In genomic region chr4:121789960-121790829, GRCh38 we compare ENCODE assay signal across 15 cellular contexts. TPM values are rescaled to one million over a fixed set of nuclear protein-coding genes. Genes with fewer than 3 reads are reported as not detected.
DNase-seq lines count a peak whose midpoint lies in the region; ATAC-seq and TF ChIP-seq lines count a peak whose summit lies in the region.
"Had no signal": no experiment of that assay in that cellular context is flagged by ENCODE, and none has a peak within 500 bp of the region (broad histone marks: within the 10 kb centered on the region; RNA-seq: fewer than 3 reads in every experiment).

No MANE protein-coding gene starts in this region.

- peaks cover 30% of the 10 kb centered on the region for H3K27me3 Mint-ChIP-seq in activated CD8-positive, alpha-beta T cell treated with anti-CD3 and anti-CD28 coated beads for 36 hours

- no peak overlapping the region for H2BK5ac ChIP-seq in mesenchymal stem cell (ENCODE audit: low read depth, low read length, poor library complexity, severe bottlenecking)

- H2AK5ac ChIP-seq in mesenchymal stem cell (ENCODE audit: low read length, severe bottlenecking): no peak overlapping the region

- CTCF ChIA-PET in PC-9 (lab: Charles Lee): no interaction called here
- CTCF ChIA-PET in activated CD8-positive, alpha-beta T cell treated with anti-CD3 and anti-CD28 coated beads for 36 hours (lab: Charles Lee): no interaction called here

- WGBS in mesenchymal stem cell: 84% methylated on average over 2 of the region's 3 CpGs

- H3K4me2 ChIP-seq in PC-9: peak overlapping the region; percentile 8; the same call in 1 of the 2 replicates
- H3K4me2 ChIP-seq in mesenchymal stem cell (ENCODE audit: low read length, poor library complexity, severe bottlenecking): no peak overlapping the region

- peak overlapping the region; percentile 32 for H3K9ac ChIP-seq in mesenchymal stem cell (ENCODE audit: low read length)

- H3K14ac ChIP-seq in mesenchymal stem cell (ENCODE audit: low read length in 2 of 2): no peak overlapping the region

- TF ChIP-seq CTCF in PC-9 (conservative IDR thresholded peaks at IDR 0.05): no peak
- no peak for TF ChIP-seq CTCF in activated CD8-positive, alpha-beta T cell treated with anti-CD3 and anti-CD28 coated beads for 36 hours (IDR thresholded peaks at IDR 0.05)
- TF ChIP-seq CTCF in GM20000 (IDR thresholded peaks at IDR 0.05; ENCODE audit: extremely low read depth, missing control alignments): no peak

- H3K79me1 ChIP-seq in mesenchymal stem cell (replicated peaks; ENCODE audit: low read length, poor library complexity, severe bottlenecking): no peaks in the 10 kb centered on the region

- H3K27ac ChIP-seq in PC-9: no peak overlapping the region
- H3K27ac ChIP-seq in mesenchymal stem cell (ENCODE audit: low read length, poor library complexity, severe bottlenecking): no peak overlapping the region
- H3K27ac ChIP-seq: C4-2B had no signal

- no peaks in the 10 kb centered on the region for H4K20me1 ChIP-seq in PC-9 (ENCODE audit: insufficient read depth)

- no peak overlapping the region for H4K91ac ChIP-seq in mesenchymal stem cell (ENCODE audit: low read length)

- H3K36me3 Mint-ChIP-seq in activated CD8-positive, alpha-beta T cell treated with anti-CD3 and anti-CD28 coated beads for 36 hours (ENCODE audit: low read depth): no peaks in the 10 kb centered on the region

- no peaks in the 10 kb centered on the region for H3K36me3 ChIP-seq in PC-9 (ENCODE audit: low read depth)
- H3K36me3 ChIP-seq in mesenchymal stem cell (ENCODE audit: control insufficient read depth in 1 of 2, insufficient read depth in 2 of 2, low read depth in 1 of 2, low read length in 2 of 2): no peaks in the 10 kb centered on the region

- H3K79me2 ChIP-seq in PC-9 (ENCODE audit: low read depth): no peaks in the 10 kb centered on the region

- DNase-seq in COLO829 (ENCODE audit: low spot score) (peak; percentile 80), PC-9 (peak in 1 of 2 experiments; percentile 61), dedifferentiated amniotic fluid mesenchymal stem cell (ENCODE audit: extremely low spot score) (peak; percentile 75), mesenchymal stem cell (no peak), GM20000 (ENCODE audit: low spot score) (no peak), SIG-M5 (lab: John Stamatoyannopoulos, UW) (no peak), middle frontal gyrus (ENCODE audit: extremely low spot score, low spot score) (no peak)
- DNase-seq in activated CD8-positive, alpha-beta T cell treated with anti-CD3 and anti-CD28 coated beads for 36 hours: no peak
- DNase-seq: activated CD4-positive, alpha-beta T cell treated with anti-CD3 and anti-CD28 coated beads for 4 hours; stimulated activated CD4-positive, alpha-beta T cell treated with anti-CD3 and anti-CD28 coated beads, Interleukin-4, amount 100 ng/mL, for 4 hours; stimulated activated naive CD4-positive, alpha-beta T cell treated with Interleukin-2 at 50 U/mL for 16 hours had no signal

- no peak overlapping the region for H3K4me3 ChIP-seq in PC-9
- peak overlapping the region in 1 of 2 experiments; percentile 6 for H3K4me3 ChIP-seq in mesenchymal stem cell (ENCODE audit: insufficient read depth in 1 of 2, low read depth in 1 of 2, low read length in 2 of 2)

- H3K9me2 ChIP-seq in PC-9 (ENCODE audit: insufficient read depth): no peaks in the 10 kb centered on the region

- H3K4me3 Mint-ChIP-seq in activated CD8-positive, alpha-beta T cell treated with anti-CD3 and anti-CD28 coated beads for 36 hours: no peak overlapping the region
- H3K4me3 Mint-ChIP-seq: activated T-helper 17 cell treated with anti-CD3 and anti-CD28 coated beads, Interleukin-2, amount 50 U/mL, for 72 hours had no signal

- BruUV-seq in PC-9 (replicated peaks; lab: Mats Ljungman, UMichigan): no TSS peak

- H4K8ac ChIP-seq in mesenchymal stem cell (ENCODE audit: low read length): no peak overlapping the region

- H3F3A ChIP-seq in PC-9 (ENCODE audit: insufficient read depth, low read depth): no peaks in the 10 kb centered on the region

- H3K4ac ChIP-seq in mesenchymal stem cell (ENCODE audit: low read depth in 1 of 2, low read length in 2 of 2): no peak overlapping the region

- no peak overlapping the region for H2BK12ac ChIP-seq in mesenchymal stem cell (ENCODE audit: low read length in 2 of 2)

- peaks cover 6% of the 10 kb centered on the region for H3K4me1 Mint-ChIP-seq in activated CD8-positive, alpha-beta T cell treated with anti-CD3 and anti-CD28 coated beads for 36 hours (ENCODE audit: low read depth)
- H3K4me1 Mint-ChIP-seq: activated T-helper 17 cell treated with anti-CD3 and anti-CD28 coated beads, Interleukin-2, amount 50 U/mL, for 72 hours had no signal

- H3K23ac ChIP-seq in mesenchymal stem cell (ENCODE audit: low read length in 2 of 2): no peak overlapping the region

- H3K27me3 ChIP-seq in PC-9 (ENCODE audit: insufficient read depth, low read depth): no peaks in the 10 kb centered on the region
- no peaks in the 10 kb centered on the region for H3K27me3 ChIP-seq in mesenchymal stem cell (ENCODE audit: control insufficient read depth in 1 of 2, insufficient read depth in 1 of 2, low read length in 2 of 2)

- H3K18ac ChIP-seq in mesenchymal stem cell (ENCODE audit: low read depth in 1 of 2, low read length in 2 of 2): no peak overlapping the region

- intact Hi-C loops in PC-9 (cut with micrococcal nuclease; ENCODE audit: unreplicated experiment): no loop called here
- intact Hi-C loops in activated CD8-positive, alpha-beta T cell treated with anti-CD3 and anti-CD28 coated beads for 36 hours (cut with micrococcal nuclease): no loop called here

- no peak for ATAC-seq in activated CD8-positive, alpha-beta T cell treated with anti-CD3 and anti-CD28 coated beads for 36 hours
- ATAC-seq: activated T-helper 17 cell treated with anti-CD3 and anti-CD28 coated beads, Interleukin-2, amount 50 U/mL, for 72 hours; esophagus mucosa had no signal

- no peak overlapping the region for H2BK15ac ChIP-seq in mesenchymal stem cell (ENCODE audit: low read depth, poor library complexity, severe bottlenecking)

- H2AFZ ChIP-seq in PC-9 (no peak overlapping the region; the same call in 1 of the 2 replicates), mesenchymal stem cell (ENCODE audit: low read depth, low read length) (no peak overlapping the region)

- POLR2A ChIA-PET in PC-9 (lab: Charles Lee; ENCODE audit: unreplicated experiment): no interaction called here
- POLR2A ChIA-PET in activated CD8-positive, alpha-beta T cell treated with anti-CD3 and anti-CD28 coated beads for 36 hours (lab: Charles Lee): no interaction called here

- H3K4me1 ChIP-seq in PC-9 (replicated peaks; ENCODE audit: insufficient read depth) (peaks cover 16% of the 10 kb centered on the region), mesenchymal stem cell (ENCODE audit: control insufficient read depth, insufficient read depth, low read depth, low read length) (peaks cover 4% of the 10 kb centered on the region)

- H3K9me3 Mint-ChIP-seq in activated CD8-positive, alpha-beta T cell treated with anti-CD3 and anti-CD28 coated beads for 36 hours: no peaks in the 10 kb centered on the region
- H3K9me3 Mint-ChIP-seq: activated T-helper 17 cell treated with anti-CD3 and anti-CD28 coated beads, Interleukin-2, amount 50 U/mL, for 72 hours had no signal

- no peak overlapping the region for H3K27ac Mint-ChIP-seq in activated CD8-positive, alpha-beta T cell treated with anti-CD3 and anti-CD28 coated beads for 36 hours
- H3K27ac Mint-ChIP-seq: activated T-helper 17 cell treated with anti-CD3 and anti-CD28 coated beads, Interleukin-2, amount 50 U/mL, for 72 hours had no signal

- no peak overlapping the region for H2BK120ac ChIP-seq in mesenchymal stem cell (ENCODE audit: low read depth, low read length)

- H3K9me3 ChIP-seq in PC-9 (ENCODE audit: insufficient read depth, low read depth) (no peaks in the 10 kb centered on the region), mesenchymal stem cell (ENCODE audit: control insufficient read depth, low read length) (no peaks in the 10 kb centered on the region)

RNA-seq across cellular contexts. Expression of gene EXOSC9, which starts 10.9 kb away (rescaled TPM):
- 23.0 and 29.9 TPM in 2 replicates for total RNA-seq in PC-9 (2021)
- 16.7 TPM for polyA plus RNA-seq in mesenchymal stem cell (2013, experiment 1 of 2)
- polyA plus RNA-seq in mesenchymal stem cell (2013, experiment 2 of 2): 17.1 TPM
- total RNA-seq in activated CD8-positive, alpha-beta T cell treated with anti-CD3 and anti-CD28 coated beads for 36 hours: 10 to 100 TPM; 75.8 to 76.8 TPM

RNA-seq across cellular contexts. Expression of gene SMIM43, which starts 25.2 kb away (rescaled TPM):
- total RNA-seq in PC-9 (2021): not detected in 2 replicates
- polyA plus RNA-seq in mesenchymal stem cell (2013, experiment 1 of 2): not detected
- not detected for polyA plus RNA-seq in mesenchymal stem cell (2013, experiment 2 of 2)
- not detected for total RNA-seq in activated CD8-positive, alpha-beta T cell treated with anti-CD3 and anti-CD28 coated beads for 36 hours
- total RNA-seq: esophagus mucosa, mucosa of gallbladder had no signal

RNA-seq across cellular contexts. Expression of gene CCNA2, which starts 33.5 kb away (rescaled TPM):
- 61.9 and 70.7 TPM in 2 replicates for total RNA-seq in PC-9 (2021)
- 7.1 TPM for polyA plus RNA-seq in mesenchymal stem cell (2013, experiment 1 of 2)
- polyA plus RNA-seq in mesenchymal stem cell (2013, experiment 2 of 2): 7.4 TPM
- total RNA-seq in activated CD8-positive, alpha-beta T cell treated with anti-CD3 and anti-CD28 coated beads for 36 hours: 100 to 1,000 TPM; 102 to 105 TPM

Comparison
In these comparisons a context has a peak if more than half of its experiments do, and no peak if none do; other contexts are left out.
1. DNase-seq: peak in COLO829 (single experiment) and dedifferentiated amniotic fluid mesenchymal stem cell (single experiment); none in mesenchymal stem cell (single experiment), activated CD8-positive, alpha-beta T cell treated with anti-CD3 and anti-CD28 coated beads for 36 hours (single experiment), GM20000 (single experiment), SIG-M5 (single experiment) and middle frontal gyrus (single experiment).